Comparison of ENCODE assay signal across 21 cellular contexts in genomic region chr1:5905431-5905830, GRCh38.
DNase-seq lines count a peak whose midpoint lies in the region; ATAC-seq and TF ChIP-seq lines count a peak whose summit lies in the region.
"Had no signal": no experiment of that assay in that cellular context is flagged by ENCODE, and none has a peak within 500 bp of the region (broad histone marks: within the 10 kb centered on the region; RNA-seq: fewer than 3 reads in every experiment).

No MANE protein-coding gene starts in this region.

- H3K36me3 ChIP-seq in H7 (replicated peaks; ENCODE audit: control insufficient read depth, insufficient read depth, low read length) = no peaks in the 10 kb centered on the region

- H3K27me3 Mint-ChIP-seq in osteocyte (ENCODE audit: unreplicated experiment) = no peaks in the 10 kb centered on the region
- peaks cover 5% of the 10 kb centered on the region for H3K27me3 Mint-ChIP-seq in glutamatergic neuron (ENCODE audit: unreplicated experiment)
- H3K27me3 Mint-ChIP-seq: CD4-positive, alpha-beta memory T cell had no signal

- H3K4me3 ChIP-seq in H7 (ENCODE audit: insufficient read depth, low read depth, low read length) = no peak overlapping the region
- H3K4me3 ChIP-seq: BLaER1 treated with 17β-estradiol and CSF1 and Interleukin-3, amounts not matched to agents 10 nM and 100 nM; MG63 had no signal

- peaks cover 10% of the 10 kb centered on the region for H3K36me3 Mint-ChIP-seq in osteocyte (ENCODE audit: unreplicated experiment)
- no peaks in the 10 kb centered on the region for H3K36me3 Mint-ChIP-seq in glutamatergic neuron (ENCODE audit: unreplicated experiment)

- H3K9me3 Mint-ChIP-seq in osteocyte (ENCODE audit: unreplicated experiment) = no peaks in the 10 kb centered on the region
- no peaks in the 10 kb centered on the region for H3K9me3 Mint-ChIP-seq in glutamatergic neuron (ENCODE audit: unreplicated experiment)
- H3K9me3 Mint-ChIP-seq: CD4-positive, alpha-beta memory T cell had no signal

- DNase-seq in NCI-H1694 treated with DMSO at 0.1 percent for 48 hours (lab: John Stamatoyannopoulos, UW) (peak; percentile 1), NCI-H1694 (lab: John Stamatoyannopoulos, UW) (no peak), H7 (peak; percentile 16), ecto neural progenitor cell (ENCODE audit: low spot score) (peak; percentile 20), osteocyte (ENCODE audit: extremely low spot score, unreplicated experiment) (peak; percentile 77), SK-N-DZ (ENCODE audit: low spot score) (no peak), glutamatergic neuron (no peak)
- DNase-seq: 8988T; Caco-2; CD4-positive, alpha-beta memory T cell; Kasumi-1; MG63; NCI-H1092; NCI-H146; NCI-H2081; NCI-H2171; NCI-H446; NCI-H526; Right ventricle myocardium superior had no signal

- no peak for ATAC-seq in HG03439 (IDR thresholded peaks at IDR 0.05; ENCODE audit: unreplicated experiment)

- no peaks in the 10 kb centered on the region for H3K4me1 Mint-ChIP-seq in osteocyte (ENCODE audit: unreplicated experiment)
- H3K4me1 Mint-ChIP-seq in glutamatergic neuron (ENCODE audit: low read depth, unreplicated experiment) = no peaks in the 10 kb centered on the region
- H3K4me1 Mint-ChIP-seq: CD4-positive, alpha-beta memory T cell had no signal

- no peak overlapping the region for H3K4me3 Mint-ChIP-seq in osteocyte (ENCODE audit: unreplicated experiment)
- H3K4me3 Mint-ChIP-seq in glutamatergic neuron (ENCODE audit: unreplicated experiment) = no peak overlapping the region
- H3K4me3 Mint-ChIP-seq: CD4-positive, alpha-beta memory T cell had no signal

- TF ChIP-seq CTCF in osteocyte (IDR thresholded peaks at IDR 0.05) = no peak
- TF ChIP-seq CTCF in glutamatergic neuron (IDR thresholded peaks at IDR 0.05; ENCODE audit: partially characterized antibody, unreplicated experiment) = no peak

- no peaks in the 10 kb centered on the region for H3K27me3 ChIP-seq in H7 (ENCODE audit: control insufficient read depth, insufficient read depth, low read length)
- H3K27me3 ChIP-seq: BLaER1 treated with 17β-estradiol and CSF1 and Interleukin-3, amounts not matched to agents 10 nM and 100 nM; MG63 had no signal

- H3K27ac Mint-ChIP-seq in osteocyte (ENCODE audit: unreplicated experiment) (no peak overlapping the region), glutamatergic neuron (ENCODE audit: unreplicated experiment) (no peak overlapping the region)
- H3K27ac Mint-ChIP-seq: CD4-positive, alpha-beta memory T cell had no signal

Comparison
In these comparisons a context has a peak if more than half of its experiments do, and no peak if none do; other contexts are left out.
1. DNase-seq: peak in NCI-H1694 treated with DMSO at 0.1 percent for 48 hours (single experiment), H7 (single experiment), ecto neural progenitor cell (single experiment) and osteocyte (single experiment); none in NCI-H1694 (single experiment), SK-N-DZ (single experiment) and glutamatergic neuron (single experiment).